21 cellular contexts compared by ENCODE assay signal in the genomic region with DNA sequence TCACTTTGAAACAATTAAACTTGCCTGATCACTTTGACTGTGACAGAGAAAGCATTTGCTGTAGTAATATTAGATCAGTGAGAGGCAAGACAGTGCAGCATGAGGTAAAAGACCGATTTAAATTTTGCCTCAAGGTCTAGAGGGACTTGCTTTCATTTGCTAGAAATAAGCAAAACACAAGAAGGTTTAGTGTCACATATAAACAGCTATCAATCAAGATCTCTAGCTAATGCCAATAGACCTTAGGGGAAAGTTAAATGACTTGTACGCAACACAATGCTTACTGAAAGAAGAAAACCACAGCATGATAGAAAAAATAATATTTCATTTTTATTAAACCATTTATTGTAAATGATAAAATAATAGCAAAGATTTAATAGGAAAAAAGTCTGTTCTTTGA.
A peak's percentile ranks its signal among the peaks of the same experiment; 100 is the strongest.
DNase-seq lines count a peak whose midpoint lies in the region; ATAC-seq and TF ChIP-seq lines count a peak whose summit lies in the region.
"Had no signal": no experiment of that assay in that cellular context is flagged by ENCODE, and none has a peak within 500 bp of the region (broad histone marks: within the 10 kb centered on the region; RNA-seq: fewer than 3 reads in every experiment).

No MANE protein-coding gene starts in this region.

- ATAC-seq in DND-41 (ENCODE audit: insufficient read depth, low read depth), result peak; percentile 46
- ATAC-seq in GM21717 (IDR thresholded peaks at IDR 0.05; ENCODE audit: unreplicated experiment), result no peak
- ATAC-seq in GM19395 (IDR thresholded peaks at IDR 0.05; ENCODE audit: unreplicated experiment), result no peak
- ATAC-seq: A549; CD8-positive, alpha-beta T cell; GM12878 had no signal

- no peak for DNase-seq in DND-41
- no peak for DNase-seq in HEK293T (ENCODE audit: extremely low spot score)
- DNase-seq in epithelial cell of esophagus (ENCODE audit: low read depth), result peak; percentile 38
- no peak for DNase-seq in SK-N-DZ (ENCODE audit: low spot score)
- DNase-seq: 8988T; ACHN; BE2C; Caco-2; CD4-positive, CD25-positive, alpha-beta regulatory T cell; CD8-positive, alpha-beta T cell; DMS153; EL; GDM1; GOT3 had no signal

- H3K4me2 ChIP-seq in BLaER1, result peak overlapping the region; percentile 66
- H3K4me2 ChIP-seq in DND-41 (ENCODE audit: insufficient read depth, low read length), result peak overlapping the region; percentile 38; the same call in 1 of the 2 replicates
- H3K4me2 ChIP-seq: A549 had no signal

- no peaks in the 10 kb centered on the region for H3K79me2 ChIP-seq in DND-41 (ENCODE audit: insufficient read depth, low read length)

- H3K9me3 ChIP-seq in BLaER1, result no peaks in the 10 kb centered on the region
- H3K9me3 ChIP-seq in DND-41 (ENCODE audit: insufficient read depth, low read length, severe bottlenecking), result no peaks in the 10 kb centered on the region
- H3K9me3 ChIP-seq: A549, BE2C, Caco-2, HAP-1 had no signal

- POLR2A ChIA-PET in HEK293T (lab: Yijun Ruan, JAX), result no interaction called here

- CTCF ChIA-PET in HEK293T (lab: Yijun Ruan, JAX), result no interaction called here

- no peaks in the 10 kb centered on the region for H3K36me3 ChIP-seq in BLaER1
- no peaks in the 10 kb centered on the region for H3K36me3 ChIP-seq in DND-41 (ENCODE audit: insufficient read depth, low read length)
- H3K36me3 ChIP-seq: BE2C, HAP-1 had no signal

- TF ChIP-seq CTCF in DND-41 (IDR thresholded peaks at IDR 0.05; ENCODE audit: borderline replicate concordance, extremely low read depth, low read length, poor library complexity, severe bottlenecking) (no peak), epithelial cell of esophagus (IDR thresholded peaks at IDR 0.05; ENCODE audit: insufficient read depth, low read depth, low read length, missing control alignments) (no peak)

- H3K27ac ChIP-seq in BLaER1, result peak overlapping the region; percentile 50; the same call in 1 of the 2 replicates
- H3K27ac ChIP-seq in DND-41 (ENCODE audit: low read length), result peak overlapping the region; percentile 71
- H3K27ac ChIP-seq: A549, C4-2B had no signal

- H3K27me3 ChIP-seq in BLaER1, result no peaks in the 10 kb centered on the region
- no peaks in the 10 kb centered on the region for H3K27me3 ChIP-seq in DND-41 (ENCODE audit: insufficient read depth, low read length, poor library complexity)
- H3K27me3 ChIP-seq: BE2C had no signal

- H3K4me3 ChIP-seq in BLaER1 (no peak overlapping the region), DND-41 (ENCODE audit: low read depth in 1 of 2, low read length in 2 of 2) (no peak overlapping the region), epithelial cell of esophagus (ENCODE audit: low read length) (no peak overlapping the region)
- H3K4me3 ChIP-seq: A549, GM12878, HAP-1 had no signal

- H3K9ac ChIP-seq in BLaER1 (no peak overlapping the region), DND-41 (ENCODE audit: low read depth, low read length) (0 out of 2 replicates have a peak overlapping the region, but pooled peaks have one; percentile 11)

- H3K4me1 ChIP-seq in BLaER1, result peaks cover 71% of the 10 kb centered on the region
- H3K4me1 ChIP-seq in DND-41 (ENCODE audit: insufficient read depth, low read length), result peaks cover 24% of the 10 kb centered on the region
- H3K4me1 ChIP-seq: A549, BE2C, Caco-2, HAP-1 had no signal

- no peak overlapping the region for H2AFZ ChIP-seq in DND-41 (ENCODE audit: low read depth, low read length)

- H4K20me1 ChIP-seq in BLaER1 (no peaks in the 10 kb centered on the region), DND-41 (ENCODE audit: insufficient read depth, low read length) (no peaks in the 10 kb centered on the region)

TF ChIP-seq in HEK293T, 16 proteins besides CTCF, POLR2A, EP300 and RAD21:
- TF ChIP-seq NFRKB (IDR thresholded peaks at IDR 0.05), result no peak
- peak; percentile 59; the same call in 1 of the 2 replicates for TF ChIP-seq CTBP1 (IDR thresholded peaks at IDR 0.05; ENCODE audit: borderline replicate concordance)
- TF ChIP-seq PKNOX1 (IDR thresholded peaks at IDR 0.05), result peak; percentile 94
